1 cellular context compared by ENCODE assay signal in genomic region chr1:47401761-47402160, GRCh38.
TF ChIP-seq lines count a peak whose summit lies in the region.

No MANE protein-coding gene starts in this region.

TF ChIP-seq in H1, 55 proteins besides CTCF, POLR2A, EP300 and RAD21:
- TF ChIP-seq TBP (IDR thresholded peaks at IDR 0.05; ENCODE audit: low read depth, low read length) (no peak), SUZ12 (IDR thresholded peaks at IDR 0.05; ENCODE audit: low read length) (0 out of 2 replicates have a peak, but pooled peaks have one; percentile 6)
